In the genomic region with DNA sequence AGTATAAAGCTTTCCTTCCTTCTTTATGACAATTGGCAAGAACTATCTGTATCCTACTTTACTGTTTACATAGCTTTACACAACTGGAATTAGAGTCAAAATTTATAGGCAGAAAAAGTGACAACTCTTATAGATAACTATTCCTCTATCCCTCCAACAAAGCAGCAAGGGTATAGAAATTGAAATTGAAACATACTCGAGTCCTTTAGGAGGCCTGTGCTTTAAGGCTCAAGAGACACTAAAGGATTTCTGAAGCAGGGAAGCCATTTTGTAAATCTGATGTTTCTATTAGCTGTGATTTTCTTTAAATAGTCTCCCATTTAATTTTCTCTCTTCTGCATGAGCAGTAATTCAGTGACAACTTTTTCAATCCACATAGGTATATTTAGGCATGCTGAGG, we compare ENCODE assay signal across 23 cellular contexts.
DNase-seq lines count a peak whose midpoint lies in the region; ATAC-seq and TF ChIP-seq lines count a peak whose summit lies in the region.
"Had no signal": no experiment of that assay in that cellular context is flagged by ENCODE, and none has a peak within 500 bp of the region (broad histone marks: within the 10 kb centered on the region; RNA-seq: fewer than 3 reads in every experiment).

No MANE protein-coding gene starts in this region.

- no peak overlapping the region for H3K27ac ChIP-seq in PC-9
- no peak overlapping the region for H3K27ac ChIP-seq in mammary epithelial cell (ENCODE audit: insufficient read depth, low read depth, low read length)
- H3K27ac ChIP-seq: A549; BLaER1 treated with 17β-estradiol and CSF1 and Interleukin-3, amounts not matched to agents 10 nM and 100 nM had no signal

- intact Hi-C loops in PC-9 (cut with micrococcal nuclease; ENCODE audit: unreplicated experiment) (no loop called here), mammary epithelial cell (cut with micrococcal nuclease) (no loop called here)

- no peak overlapping the region for H3K9ac ChIP-seq in mammary epithelial cell (ENCODE audit: insufficient read depth, low read length)
- H3K9ac ChIP-seq: BLaER1 treated with 17β-estradiol and CSF1 and Interleukin-3, amounts not matched to agents 10 nM and 100 nM had no signal

- BruUV-seq in PC-9 (replicated peaks; lab: Mats Ljungman, UMichigan): no TSS peak
- no TSS peak for BruUV-seq in mammary epithelial cell (replicated peaks; lab: Mats Ljungman, UMichigan)

- no peaks in the 10 kb centered on the region for H3F3A ChIP-seq in PC-9 (ENCODE audit: insufficient read depth, low read depth)

- H3K4me1 ChIP-seq in PC-9 (replicated peaks; ENCODE audit: insufficient read depth): no peaks in the 10 kb centered on the region
- no peaks in the 10 kb centered on the region for H3K4me1 ChIP-seq in mammary epithelial cell (ENCODE audit: insufficient read depth, low read length)
- H3K4me1 ChIP-seq: A549; BE2C; BLaER1 treated with 17β-estradiol and CSF1 and Interleukin-3, amounts not matched to agents 10 nM and 100 nM had no signal

- dilution Hi-C loops in mammary epithelial cell (cut with HindIII; ENCODE audit: low sequenced_read_pairs): no loop called here

- DNase-seq in LNCaP clone FGC (ENCODE audit: low read depth) (peak; percentile 11), PC-9 (no peak), NCI-H187 (lab: John Stamatoyannopoulos, UW) (no peak), mammary epithelial cell (no peak), SW480 (ENCODE audit: low spot score) (no peak)
- DNase-seq: 8988T; ACHN; AML-193; BE2C; Calu3; CD4-positive, alpha-beta T cell; CD8-positive, alpha-beta memory T cell; DMS53; DMS79 treated with DMSO at 0.1 percent for 48 hours; GF-D8; H9; HFFc6 had no signal

- POLR2A ChIA-PET in PC-9 (lab: Charles Lee; ENCODE audit: unreplicated experiment): no interaction called here

- H3K4me3 ChIP-seq in LNCaP clone FGC (ENCODE audit: low read depth, low read length) (no peak overlapping the region), PC-9 (no peak overlapping the region), mammary epithelial cell (replicated peaks in 1 of 3; ENCODE audit: insufficient read depth in 1 of 3, low read depth in 2 of 3, low read length in 3 of 3) (no peak overlapping the region)
- H3K4me3 ChIP-seq: A549; BLaER1 treated with 17β-estradiol and CSF1 and Interleukin-3, amounts not matched to agents 10 nM and 100 nM; GM23338 had no signal

- in situ Hi-C loops in mammary epithelial cell (cut with MboI; ENCODE audit: low sequenced_read_pairs in 2 of 2): no loop called here

- H2AFZ ChIP-seq in PC-9: 0 out of 2 replicates have a peak overlapping the region, but pooled peaks have one; percentile 17
- no peak overlapping the region for H2AFZ ChIP-seq in mammary epithelial cell (ENCODE audit: low read depth, low read length)
- H2AFZ ChIP-seq: GM23338 had no signal

- CTCF ChIA-PET in PC-9 (lab: Charles Lee) (no interaction called here), mammary epithelial cell (lab: Charles Lee; ENCODE audit: low non-redundant PET) (no interaction called here)

- H3K9me3 ChIP-seq in PC-9 (ENCODE audit: insufficient read depth, low read depth) (peaks cover 3% of the 10 kb centered on the region; the same call in 1 of the 2 replicates), mammary epithelial cell (replicated peaks; ENCODE audit: insufficient read depth, low read length) (no peaks in the 10 kb centered on the region)
- H3K9me3 ChIP-seq: A549, BE2C had no signal

- H4K20me1 ChIP-seq in PC-9 (ENCODE audit: insufficient read depth) (no peaks in the 10 kb centered on the region), mammary epithelial cell (ENCODE audit: insufficient read depth, low read length) (no peaks in the 10 kb centered on the region)
- H4K20me1 ChIP-seq: BLaER1 treated with 17β-estradiol and CSF1 and Interleukin-3, amounts not matched to agents 10 nM and 100 nM had no signal

- H3K79me2 ChIP-seq in PC-9 (ENCODE audit: low read depth): no peaks in the 10 kb centered on the region
- no peaks in the 10 kb centered on the region for H3K79me2 ChIP-seq in mammary epithelial cell (ENCODE audit: insufficient read depth, low read length)

- WGBS in mammary epithelial cell (ENCODE audit: low coverage, missing lambda C conversion rate): 44% methylated on average over 1 of the region's 1 CpG

- ATAC-seq in GM18867 (IDR thresholded peaks at IDR 0.05; ENCODE audit: unreplicated experiment) (peak; percentile 68), HG02678 (IDR thresholded peaks at IDR 0.05; ENCODE audit: unreplicated experiment) (no peak)
- ATAC-seq: A549, GM23338, HCT116 had no signal

- H3K36me3 ChIP-seq in PC-9 (ENCODE audit: low read depth): no peaks in the 10 kb centered on the region
- no peaks in the 10 kb centered on the region for H3K36me3 ChIP-seq in mammary epithelial cell (ENCODE audit: insufficient read depth, low read length)
- H3K36me3 ChIP-seq: BE2C; BLaER1 treated with 17β-estradiol and CSF1 and Interleukin-3, amounts not matched to agents 10 nM and 100 nM had no signal

- TF ChIP-seq CTCF in LNCaP clone FGC (IDR thresholded peaks at IDR 0.05; ENCODE audit: control insufficient read depth, extremely low read depth, insufficient read depth) (no peak), PC-9 (conservative IDR thresholded peaks at IDR 0.05) (no peak), mammary epithelial cell (conservative IDR thresholded peaks at IDR 0.05 in 1 of 2, IDR thresholded peaks at IDR 0.05 in 1 of 2; ENCODE audit: extremely low read depth in 1 of 2, insufficient read depth in 1 of 2, low read depth in 1 of 2, low read length in 2 of 2) (no peak)

- no peaks in the 10 kb centered on the region for H3K9me2 ChIP-seq in PC-9 (ENCODE audit: insufficient read depth)

- H3K4me2 ChIP-seq in PC-9: no peak overlapping the region
- no peak overlapping the region for H3K4me2 ChIP-seq in mammary epithelial cell (ENCODE audit: insufficient read depth, low read depth, low read length)
- H3K4me2 ChIP-seq: A549; BLaER1 treated with 17β-estradiol and CSF1 and Interleukin-3, amounts not matched to agents 10 nM and 100 nM; GM23338 had no signal

- H3K27me3 ChIP-seq in PC-9 (ENCODE audit: insufficient read depth, low read depth) (no peaks in the 10 kb centered on the region), mammary epithelial cell (ENCODE audit: insufficient read depth, low read length) (no peaks in the 10 kb centered on the region)
- H3K27me3 ChIP-seq: BE2C; BLaER1 treated with 17β-estradiol and CSF1 and Interleukin-3, amounts not matched to agents 10 nM and 100 nM had no signal
